ENCODE assay signal across 10 cellular contexts in the genomic region with DNA sequence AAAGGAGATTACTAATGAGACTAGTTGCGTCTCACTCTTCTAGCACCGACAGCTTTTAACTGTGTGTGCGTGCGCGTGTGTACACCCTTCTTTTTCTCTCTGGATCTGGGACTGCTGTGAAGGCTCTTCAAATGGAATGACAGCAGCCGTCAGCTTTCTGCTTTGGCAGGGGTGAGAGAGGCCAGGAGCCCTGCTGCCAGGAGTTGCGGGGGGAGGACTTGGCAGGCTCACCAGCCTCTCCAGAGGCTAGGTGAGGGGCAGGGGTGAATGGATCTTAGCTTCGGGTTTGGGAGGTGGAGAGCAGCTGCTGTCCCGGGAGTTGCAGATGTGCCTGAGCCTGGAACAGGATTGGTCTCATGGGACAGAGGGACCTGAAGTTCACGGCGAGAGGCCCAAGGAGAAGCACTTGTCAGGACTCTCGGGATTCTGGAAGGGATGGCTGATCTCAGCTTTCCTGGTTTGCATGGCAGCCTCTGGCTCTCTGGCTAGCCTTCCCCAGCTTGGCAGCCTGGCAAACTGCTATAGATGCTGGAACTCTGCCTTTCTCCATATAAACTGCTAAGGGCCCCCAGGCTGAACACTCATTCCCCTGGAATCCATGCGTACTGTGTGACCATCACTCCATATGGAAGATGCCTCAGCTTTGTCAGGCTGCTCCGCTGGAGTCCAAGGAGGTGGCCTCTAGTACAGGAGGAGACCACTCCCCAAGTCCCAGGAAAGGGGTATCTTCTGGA. TPM values are rescaled to one million over a fixed set of nuclear protein-coding genes. Genes with fewer than 3 reads are reported as not detected.
DNase-seq lines count a peak whose midpoint lies in the region; ATAC-seq and TF ChIP-seq lines count a peak whose summit lies in the region.
"Had no signal": no experiment of that assay in that cellular context is flagged by ENCODE, and none has a peak within 500 bp of the region (broad histone marks: within the 10 kb centered on the region; RNA-seq: fewer than 3 reads in every experiment).

No MANE protein-coding gene starts in this region.

- H3K4me3 ChIP-seq in lower lobe of right lung (no peak overlapping the region), testis (no peak overlapping the region)

- intact Hi-C loops in lower lobe of right lung (cut with DNase I): no loop called here
- intact Hi-C loops in testis (cut with DNase I; ENCODE audit: low total_unique reads): no loop called here

- no peaks in the 10 kb centered on the region for H3K27me3 Mint-ChIP-seq in activated T-cell treated with anti-CD3 and anti-CD28 coated beads, Interleukin-2, amount 50 U/mL, for 4 hours (ENCODE audit: low read depth)
- no peaks in the 10 kb centered on the region for H3K27me3 Mint-ChIP-seq in brain

- TF ChIP-seq CTCF in brain (conservative IDR thresholded peaks at IDR 0.05): no peak
- TF ChIP-seq CTCF in lower lobe of right lung (IDR thresholded peaks at IDR 0.05): no peak
- TF ChIP-seq CTCF in testis (IDR thresholded peaks at IDR 0.05): no peak

- peaks cover 68% of the 10 kb centered on the region for H3K36me3 ChIP-seq in lower lobe of right lung
- no peaks in the 10 kb centered on the region for H3K36me3 ChIP-seq in testis (ENCODE audit: low read depth, missing control alignments)

- no peaks in the 10 kb centered on the region for H3K9me3 Mint-ChIP-seq in activated T-cell treated with anti-CD3 and anti-CD28 coated beads, Interleukin-2, amount 50 U/mL, for 4 hours
- H3K9me3 Mint-ChIP-seq in brain: no peaks in the 10 kb centered on the region

- TF ChIP-seq POLR2A in testis (IDR thresholded peaks at IDR 0.05): no peak

- ATAC-seq in activated T-cell treated with anti-CD3 and anti-CD28 coated beads, Interleukin-2, amount 50 U/mL, for 4 hours: no peak
- ATAC-seq in lower lobe of right lung: no peak
- no peak for ATAC-seq in HG03095 (IDR thresholded peaks at IDR 0.05; ENCODE audit: unreplicated experiment)
- no peak for ATAC-seq in GM21526 (IDR thresholded peaks at IDR 0.05; ENCODE audit: low FRiP score, unreplicated experiment)

- H3K4me3 Mint-ChIP-seq in activated T-cell treated with anti-CD3 and anti-CD28 coated beads, Interleukin-2, amount 50 U/mL, for 4 hours: peak overlapping the region; percentile 68
- no peak overlapping the region for H3K4me3 Mint-ChIP-seq in brain

- no peak for DNase-seq in activated T-cell treated with anti-CD3 and anti-CD28 coated beads, Interleukin-2, amount 50 U/mL, for 4 hours
- no peak for DNase-seq in activated T-cell treated with anti-CD3 and anti-CD28 coated beads, Interleukin-2, amount 50 U/mL, for 1 hour
- DNase-seq in lower lobe of right lung: no peak
- DNase-seq in testis: no peak
- DNase-seq in activated effector memory CD4-positive, alpha-beta T cell treated with anti-CD3 and anti-CD28 coated beads, Interleukin-2, amount 50 U/mL, for 16 hours: no peak
- DNase-seq: NCI-H510A treated with DMSO at 0.1 percent for 48 hours; stimulated activated CD4-positive, alpha-beta T cell treated with anti-CD3 and anti-CD28 coated beads, Interleukin-4, amount 100 ng/mL, for 24 hours had no signal

- no peaks in the 10 kb centered on the region for H3K9me3 ChIP-seq in lower lobe of right lung
- H3K9me3 ChIP-seq in testis: no peaks in the 10 kb centered on the region

- H3K27ac ChIP-seq in lower lobe of right lung: peak overlapping the region; percentile 76
- peak overlapping the region; percentile 50 to 68 for H3K27ac ChIP-seq in testis

- H3K4me1 Mint-ChIP-seq in activated T-cell treated with anti-CD3 and anti-CD28 coated beads, Interleukin-2, amount 50 U/mL, for 4 hours (ENCODE audit: low read depth): peaks cover 76% of the 10 kb centered on the region
- H3K4me1 Mint-ChIP-seq in brain: peaks cover 25% of the 10 kb centered on the region

- peak overlapping the region in 3 of 5 experiments; percentile 2 to 86 (median 81) for H3K27ac Mint-ChIP-seq in brain

- H3K36me3 Mint-ChIP-seq in activated T-cell treated with anti-CD3 and anti-CD28 coated beads, Interleukin-2, amount 50 U/mL, for 4 hours (ENCODE audit: insufficient read depth): peaks cover 31% of the 10 kb centered on the region
- H3K36me3 Mint-ChIP-seq in brain: peaks cover 29% of the 10 kb centered on the region

- 54 to 66% methylated on average over 9 to 14 of the region's 14 CpGs for WGBS in testis, 2 donors

- H3K27me3 ChIP-seq in lower lobe of right lung (ENCODE audit: low read depth): no peaks in the 10 kb centered on the region
- H3K27me3 ChIP-seq in testis: no peaks in the 10 kb centered on the region

- H3K4me1 ChIP-seq in lower lobe of right lung: peaks cover 37% of the 10 kb centered on the region
- H3K4me1 ChIP-seq in testis: peaks cover 46% of the 10 kb centered on the region

RNA-seq across cellular contexts. Expression of a gene that starts 16.6 kb away (rescaled TPM):
- total RNA-seq in activated T-cell treated with anti-CD3 and anti-CD28 coated beads, Interleukin-2, amount 50 U/mL, for 4 hours: 10 to 100 TPM; 37.8 to 42.5 (median 38.9) TPM
- polyA plus RNA-seq in brain (ENCODE audit: insufficient read depth, low read depth, low replicate concordance) (48.3 TPM), testis (ENCODE audit: insufficient read depth, low read depth, low replicate concordance) (252 TPM)
- total RNA-seq in lower lobe of right lung (43.5 TPM), testis (100 to 1,000 TPM; 241 to 251 TPM)

RNA-seq across cellular contexts. Expression of a gene that starts 19.2 kb away (rescaled TPM):
- total RNA-seq in activated T-cell treated with anti-CD3 and anti-CD28 coated beads, Interleukin-2, amount 50 U/mL, for 4 hours: 1 to 10 TPM in 2 of 3 donors, under 1 TPM in 1; 0.84 to 1.2 (median 1.0) TPM
- polyA plus RNA-seq in brain (ENCODE audit: insufficient read depth, low read depth, low replicate concordance): 10.5 TPM
- 0.15 TPM for total RNA-seq in lower lobe of right lung
- 10 to 100 TPM; 16.9 to 34.7 TPM for total RNA-seq in testis
- 10.7 TPM for polyA plus RNA-seq in testis (ENCODE audit: insufficient read depth, low read depth, low replicate concordance)

Comparison
In these comparisons a context has a peak if more than half of its experiments do, and no peak if none do; other contexts are left out.
1. RNA of a gene that starts 19.2 kb away (total RNA-seq): 16.9 to 34.7 TPM in testis; 0.84 to 1.2 TPM in activated T-cell treated with anti-CD3 and anti-CD28 coated beads, Interleukin-2, amount 50 U/mL, for 4 hours and 0.15 TPM in lower lobe of right lung (single experiment); every median in the first group is over 4 times any median in the second.